9 cellular contexts compared by ENCODE assay signal in genomic region chrX:140091276-140091886, GRCh38.
DNase-seq lines count a peak whose midpoint lies in the region; ATAC-seq, FAIRE-seq and TF ChIP-seq lines count a peak whose summit lies in the region.
"Had no signal": no experiment of that assay in that cellular context is flagged by ENCODE, and none has a peak within 500 bp of the region (broad histone marks: within the 10 kb centered on the region; RNA-seq: fewer than 3 reads in every experiment).

No MANE protein-coding gene starts in this region.

- H3K9ac ChIP-seq in NT2/D1 (ENCODE audit: insufficient read length, low read depth) (peak overlapping the region; percentile 61), keratinocyte (ENCODE audit: control insufficient read depth, extremely low read depth, insufficient read depth, low read length) (no peak overlapping the region)

- H3K27me3 ChIP-seq in NT2/D1 (ENCODE audit: insufficient read depth, insufficient read length) (peaks cover 2% of the 10 kb centered on the region), body of pancreas (no peaks in the 10 kb centered on the region), keratinocyte (ENCODE audit: control insufficient read depth, extremely low read depth, insufficient read depth, low read length) (peaks cover 17% of the 10 kb centered on the region)

- H3K4me2 ChIP-seq in keratinocyte (ENCODE audit: control insufficient read depth, extremely low read depth, insufficient read depth, low read depth, low read length): peak overlapping the region; percentile 10

- peak; percentile 0 for DNase-seq in AG10803 (ENCODE audit: low read depth)
- DNase-seq in NT2/D1 (ENCODE audit: low read depth, low spot score): no peak
- DNase-seq in body of pancreas: peak; percentile 2 to 31 (median 17)
- no peak for DNase-seq in keratinocyte (ENCODE audit: low read depth, low spot score)
- DNase-seq in stimulated activated CD8-positive, alpha-beta memory T cell treated with anti-CD3 and anti-CD28 coated beads, Interleukin-4, amount 100 ng/mL, for 48 hours: peak; percentile 27
- DNase-seq in NK-92 treated with Interleukin-12 subunit alpha and Interleukin-12 subunit beta, amount 100 ng/mL, for 24 hours (lab: John Stamatoyannopoulos, UW): no peak

- TF ChIP-seq POLR2A in body of pancreas (IDR thresholded peaks at IDR 0.05): no peak

- H3K9me1 ChIP-seq in keratinocyte (ENCODE audit: control insufficient read depth, extremely low read depth, insufficient read depth, low read length): no peaks in the 10 kb centered on the region

- FAIRE-seq in keratinocyte (lab: Jason Lieb, UNC): no peak
- FAIRE-seq: GM18507 had no signal

- intact Hi-C loops in body of pancreas (cut with DNase I): no loop called here

- no peak overlapping the region for H2AFZ ChIP-seq in keratinocyte (ENCODE audit: control insufficient read depth, low read length)

- H3K4me1 ChIP-seq in NT2/D1 (ENCODE audit: insufficient read depth, insufficient read length) (no peaks in the 10 kb centered on the region), body of pancreas (peaks cover 6% of the 10 kb centered on the region), keratinocyte (ENCODE audit: control insufficient read depth, extremely low read depth, insufficient read depth, low read length) (no peaks in the 10 kb centered on the region)

- H4K20me1 ChIP-seq in keratinocyte (ENCODE audit: control insufficient read depth, extremely low read depth, insufficient read depth, low read length): no peaks in the 10 kb centered on the region

- H3K79me2 ChIP-seq in keratinocyte (ENCODE audit: control insufficient read depth, insufficient read depth, low read length): no peaks in the 10 kb centered on the region

- ATAC-seq in GM21381 (IDR thresholded peaks at IDR 0.05; ENCODE audit: unreplicated experiment) (peak; percentile 95), body of pancreas (peak; percentile 59), GM18502 (IDR thresholded peaks at IDR 0.05; ENCODE audit: poor library complexity, unreplicated experiment) (no peak)

- WGBS in body of pancreas, 2 donors: 2% methylated on average over 12 of the region's 80 CpGs; no CpG with 5 or more reads in 1 of the 2 donors

- H3K27ac ChIP-seq in body of pancreas (no peak overlapping the region), keratinocyte (ENCODE audit: control insufficient read depth, insufficient read depth, low read length) (no peak overlapping the region)

- H3K4me3 ChIP-seq in AG10803 (ENCODE audit: low read length) (peak overlapping the region; percentile 39), NT2/D1 (ENCODE audit: insufficient read length, low read depth) (peak overlapping the region; percentile 42), body of pancreas (no peak overlapping the region), keratinocyte (ENCODE audit: control insufficient read depth in 2 of 3, extremely low read depth in 1 of 3, insufficient read depth in 2 of 3, low read depth in 1 of 3, low read length in 3 of 3) (no peak overlapping the region)

- H3K9me3 ChIP-seq in NT2/D1 (ENCODE audit: insufficient read depth, low read length) (no peaks in the 10 kb centered on the region), body of pancreas (no peaks in the 10 kb centered on the region), keratinocyte (ENCODE audit: control insufficient read depth, low read depth, low read length) (no peaks in the 10 kb centered on the region)

- no peaks in the 10 kb centered on the region for H3K36me3 ChIP-seq in NT2/D1 (ENCODE audit: insufficient read depth, insufficient read length, low read length)
- no peaks in the 10 kb centered on the region for H3K36me3 ChIP-seq in body of pancreas (replicated peaks in 1 of 2; ENCODE audit: insufficient read depth in 1 of 2, low read depth in 2 of 2)
- no peaks in the 10 kb centered on the region for H3K36me3 ChIP-seq in keratinocyte (ENCODE audit: control insufficient read depth in 2 of 2, extremely low read depth in 1 of 2, insufficient read depth in 2 of 2, low read length in 2 of 2)

- dilution Hi-C loops in keratinocyte (cut with MboI; ENCODE audit: extremely low pct_ligation_motif_present, low sequenced_read_pairs): no loop called here

- TF ChIP-seq CTCF in AG10803 (conservative IDR thresholded peaks at IDR 0.05; ENCODE audit: low read length): no peak
- peak in 1 of 7 experiments; percentile 18 for TF ChIP-seq CTCF in body of pancreas (IDR thresholded peaks at IDR 0.05)
- no peak for TF ChIP-seq CTCF in keratinocyte (optimal IDR thresholded peaks at IDR 0.05 in 1 of 3, IDR thresholded peaks at IDR 0.05 in 1 of 3, conservative IDR thresholded peaks at IDR 0.05 in 1 of 3; ENCODE audit: extremely low read depth in 1 of 3, insufficient read depth in 2 of 3, low read length in 3 of 3)

Comparison
In these comparisons a context has a peak if more than half of its experiments do, and no peak if none do; other contexts are left out.
1. DNase-seq: peak in AG10803 (single experiment), body of pancreas (4 of 4) and stimulated activated CD8-positive, alpha-beta memory T cell treated with anti-CD3 and anti-CD28 coated beads, Interleukin-4, amount 100 ng/mL, for 48 hours (single experiment); none in NT2/D1 (single experiment), keratinocyte (single experiment) and NK-92 treated with Interleukin-12 subunit alpha and Interleukin-12 subunit beta, amount 100 ng/mL, for 24 hours (single experiment).
2. H3K4me3 ChIP-seq: peak in AG10803 (single experiment) and NT2/D1 (single experiment); none in body of pancreas (0 of 2) and keratinocyte (0 of 3).